Comparison of ENCODE assay signal across 8 cellular contexts in genomic region chr12:3004655-3005565, GRCh38. TPM values are rescaled to one million over a fixed set of nuclear protein-coding genes. Genes with fewer than 3 reads are reported as not detected.
DNase-seq lines count a peak whose midpoint lies in the region; ATAC-seq and TF ChIP-seq lines count a peak whose summit lies in the region.
"Had no signal": no experiment of that assay in that cellular context is flagged by ENCODE, and none has a peak within 500 bp of the region (broad histone marks: within the 10 kb centered on the region; RNA-seq: fewer than 3 reads in every experiment).

No MANE protein-coding gene starts in this region.

- H3K4me3 ChIP-seq in OCI-LY3 (ENCODE audit: low read length) (no peak overlapping the region), skeletal muscle tissue (ENCODE audit: low read length in 3 of 3) (peak overlapping the region in 1 of 3 donors; percentile 37)

- H3K4me1 Mint-ChIP-seq in activated naive CD4-positive, alpha-beta T cell treated with anti-CD3 and anti-CD28 coated beads for 36 hours (ENCODE audit: low read depth): no peaks in the 10 kb centered on the region

- no peak overlapping the region for H3K9ac ChIP-seq in OCI-LY3 (ENCODE audit: low read length)
- H3K9ac ChIP-seq in skeletal muscle tissue (ENCODE audit: low read depth in 1 of 3, low read length in 3 of 3): peak overlapping the region; percentile 14 to 75 (median 50)

- H3K27me3 ChIP-seq in OCI-LY3 (ENCODE audit: low read depth, low read length) (no peaks in the 10 kb centered on the region), foreskin keratinocyte (no peaks in the 10 kb centered on the region), skeletal muscle tissue (ENCODE audit: control insufficient read depth in 3 of 3, insufficient read depth in 3 of 3, low read length in 3 of 3) (no peaks in the 10 kb centered on the region)

- H3K4me1 ChIP-seq in OCI-LY3 (ENCODE audit: low read length) (no peaks in the 10 kb centered on the region), foreskin keratinocyte (peaks cover 11% of the 10 kb centered on the region), skeletal muscle tissue (ENCODE audit: control insufficient read depth in 3 of 3, insufficient read depth in 3 of 3, low read length in 3 of 3) (peaks cover 50 to 58% (median 56%) of the 10 kb centered on the region in 3 donors)

- H3K4me2 ChIP-seq in OCI-LY3 (ENCODE audit: low read length): no peak overlapping the region

- DNase-seq in GM20000 (ENCODE audit: low spot score) (no peak), foreskin keratinocyte (peak; percentile 8 to 15), SW 1271 (lab: John Stamatoyannopoulos, UW) (no peak)
- DNase-seq in activated CD4-positive, alpha-beta T cell treated with anti-CD3 and anti-CD28 coated beads for 4 hours: no peak
- no peak for DNase-seq in activated naive CD4-positive, alpha-beta T cell treated with anti-CD3 and anti-CD28 coated beads for 36 hours
- DNase-seq: NCI-H1436 treated with DMSO at 0.1 percent for 48 hours had no signal

- peak; percentile 50 for ATAC-seq in foreskin keratinocyte

- intact Hi-C loops in activated naive CD4-positive, alpha-beta T cell treated with anti-CD3 and anti-CD28 coated beads for 36 hours (cut with micrococcal nuclease): no loop called here

- no peaks in the 10 kb centered on the region for H3K36me3 Mint-ChIP-seq in activated naive CD4-positive, alpha-beta T cell treated with anti-CD3 and anti-CD28 coated beads for 36 hours (ENCODE audit: low read depth)

- H3K9me3 ChIP-seq in OCI-LY3 (ENCODE audit: insufficient read depth, low read length) (no peaks in the 10 kb centered on the region), skeletal muscle tissue (ENCODE audit: control insufficient read depth in 3 of 3, low read length in 3 of 3) (no peaks in the 10 kb centered on the region)

- no peak overlapping the region for H3K4me3 Mint-ChIP-seq in activated naive CD4-positive, alpha-beta T cell treated with anti-CD3 and anti-CD28 coated beads for 36 hours

- H3K27me3 Mint-ChIP-seq in activated naive CD4-positive, alpha-beta T cell treated with anti-CD3 and anti-CD28 coated beads for 36 hours (ENCODE audit: low read depth): no peaks in the 10 kb centered on the region

- H3K27ac ChIP-seq in OCI-LY3 (ENCODE audit: low read length): no peak overlapping the region
- H3K27ac ChIP-seq in foreskin keratinocyte: no peak overlapping the region
- H3K27ac ChIP-seq in skeletal muscle tissue (ENCODE audit: low read depth, low read length): peak overlapping the region; percentile 99

- H3K9me3 Mint-ChIP-seq in activated naive CD4-positive, alpha-beta T cell treated with anti-CD3 and anti-CD28 coated beads for 36 hours: no peaks in the 10 kb centered on the region

- no peaks in the 10 kb centered on the region for H4K20me1 ChIP-seq in OCI-LY3 (ENCODE audit: insufficient read depth, low read length)

- H3K36me3 ChIP-seq in OCI-LY3 (replicated peaks; ENCODE audit: low read depth, low read length): no peaks in the 10 kb centered on the region
- H3K36me3 ChIP-seq in skeletal muscle tissue (ENCODE audit: control insufficient read depth in 3 of 3, insufficient read depth in 3 of 3, low read length in 3 of 3): peaks cover 0 to 13% (median 0%) of the 10 kb centered on the region in 3 donors

- CTCF ChIA-PET in activated naive CD4-positive, alpha-beta T cell treated with anti-CD3 and anti-CD28 coated beads for 36 hours (lab: Charles Lee): no interaction called here

- H3K27ac Mint-ChIP-seq in activated naive CD4-positive, alpha-beta T cell treated with anti-CD3 and anti-CD28 coated beads for 36 hours: no peak overlapping the region

- H3K79me2 ChIP-seq in OCI-LY3 (ENCODE audit: low read length): no peaks in the 10 kb centered on the region

- no peak overlapping the region for H2AFZ ChIP-seq in OCI-LY3 (ENCODE audit: low read depth, low read length)

- TF ChIP-seq CTCF in GM20000 (IDR thresholded peaks at IDR 0.05; ENCODE audit: extremely low read depth, missing control alignments) (peak; percentile 3), OCI-LY3 (IDR thresholded peaks at IDR 0.05; ENCODE audit: low read depth, low read length) (peak; percentile 21; the same call in 1 of the 2 replicates), foreskin keratinocyte (conservative IDR thresholded peaks at IDR 0.05) (peak; percentile 45)

RNA-seq across cellular contexts. Expression of gene TEAD4, which starts 45.7 kb away (rescaled TPM):
- total RNA-seq in foreskin keratinocyte (18.7 and 21.1 TPM in 2 replicates), skeletal muscle tissue (30.3 TPM)
- polyA plus RNA-seq in foreskin keratinocyte: 16.4 and 21.1 TPM in 2 replicates
- total RNA-seq in activated naive CD4-positive, alpha-beta T cell treated with anti-CD3 and anti-CD28 coated beads for 36 hours: 1 to 10 TPM; 3.7 to 4.5 TPM

Comparison
In these comparisons a context has a peak if more than half of its experiments do, and no peak if none do; other contexts are left out.
1. DNase-seq: peak in foreskin keratinocyte (2 of 2); none in GM20000 (single experiment), activated CD4-positive, alpha-beta T cell treated with anti-CD3 and anti-CD28 coated beads for 4 hours (0 of 2), activated naive CD4-positive, alpha-beta T cell treated with anti-CD3 and anti-CD28 coated beads for 36 hours (single experiment) and SW 1271 (0 of 2).
2. Peak in every context shown above with its lines, with median percentiles within 50 percentile points of each other: CTCF ChIP-seq.